20 cellular contexts compared by ENCODE assay signal in genomic region chrX:14934423-14934822, GRCh38.
"Had no signal": no experiment of that assay in that cellular context is flagged by ENCODE, and none has a peak within 500 bp of the region (broad histone marks: within the 10 kb centered on the region; RNA-seq: fewer than 3 reads in every experiment).

No MANE protein-coding gene starts in this region.

- FAIRE-seq: TTC549 had no signal

- H3K4me1 ChIP-seq: adrenal gland, lower lobe of right lung, parathyroid adenoma, vagina had no signal

- H3K27ac Mint-ChIP-seq: activated CD4-positive, alpha-beta memory T cell treated with anti-CD3 and anti-CD28 coated beads, Interleukin-2, amount 10 ng/mL, durations not matched to agents 7 days and 5 days; activated naive CD4-positive, alpha-beta T cell treated with anti-CD3 and anti-CD28 coated beads, Interleukin-2, amount 50 U/mL, for 24 hours; stimulated activated memory B cell treated with anti-CD40 and anti-IgM and Interleukin-4, amounts not matched to agents 10 μg/mL and 1 μg/mL and 100 μg/mL, for 72 hours; WTC11 had no signal

- H3K9me3 ChIP-seq: adrenal gland, lower lobe of right lung, tibial nerve, vagina had no signal

- H3K9ac ChIP-seq: parathyroid adenoma had no signal

- H3K36me3 Mint-ChIP-seq: activated naive CD4-positive, alpha-beta T cell treated with anti-CD3 and anti-CD28 coated beads, Interleukin-2, amount 50 U/mL, for 24 hours; stimulated activated memory B cell treated with anti-CD40 and anti-IgM and Interleukin-4, amounts not matched to agents 10 μg/mL and 1 μg/mL and 100 μg/mL, for 72 hours; WTC11 had no signal

- H3K36me3 ChIP-seq: adrenal gland, lower lobe of right lung, tibial nerve, vagina had no signal

- H3K27me3 ChIP-seq: tibial nerve, vagina had no signal

- H3K4me3 Mint-ChIP-seq: activated CD4-positive, alpha-beta memory T cell treated with anti-CD3 and anti-CD28 coated beads, Interleukin-2, amount 10 ng/mL, durations not matched to agents 7 days and 5 days; activated naive CD4-positive, alpha-beta T cell treated with anti-CD3 and anti-CD28 coated beads, Interleukin-2, amount 50 U/mL, for 24 hours; activated T-cell treated with anti-CD3 and anti-CD28 coated beads, Interleukin-2, amount 50 U/mL, for 4 hours; stimulated activated memory B cell treated with anti-CD40 and anti-IgM and Interleukin-4, amounts not matched to agents 10 μg/mL and 1 μg/mL and 100 μg/mL, for 72 hours; WTC11 had no signal

- H3K27ac ChIP-seq: adrenal gland, coronary artery, lower lobe of right lung, parathyroid adenoma, vagina had no signal

- DNase-seq: activated CD4-positive, alpha-beta memory T cell treated with anti-CD3 and anti-CD28 coated beads, Interleukin-2, amount 10 ng/mL, durations not matched to agents 7 days and 5 days; activated CD4-positive, alpha-beta T cell treated with anti-CD3 and anti-CD28 coated beads for 4 hours; activated effector memory CD4-positive, alpha-beta T cell treated with Interleukin-2 at 50 U/mL for 16 hours; activated T-cell treated with anti-CD3 and anti-CD28 coated beads, Interleukin-2, amount 50 U/mL, for 4 hours; adrenal gland; central memory CD4-positive, alpha-beta T cell; kidney glomerular epithelial cell; lower lobe of right lung; midbrain; stimulated activated CD4-positive, alpha-beta T cell treated with anti-CD3 and anti-CD28 coated beads, Interleukin-2, amount 100 ng/mL, for 48 hours; substantia nigra had no signal

- H3K4me1 Mint-ChIP-seq: activated naive CD4-positive, alpha-beta T cell treated with anti-CD3 and anti-CD28 coated beads, Interleukin-2, amount 50 U/mL, for 24 hours had no signal

- H3K27me3 Mint-ChIP-seq: activated CD4-positive, alpha-beta memory T cell treated with anti-CD3 and anti-CD28 coated beads, Interleukin-2, amount 10 ng/mL, durations not matched to agents 7 days and 5 days; activated naive CD4-positive, alpha-beta T cell treated with anti-CD3 and anti-CD28 coated beads, Interleukin-2, amount 50 U/mL, for 24 hours; stimulated activated memory B cell treated with anti-CD40 and anti-IgM and Interleukin-4, amounts not matched to agents 10 μg/mL and 1 μg/mL and 100 μg/mL, for 72 hours had no signal

- H2AFZ ChIP-seq: parathyroid adenoma had no signal

- ATAC-seq: activated T-cell treated with anti-CD3 and anti-CD28 coated beads, Interleukin-2, amount 50 U/mL, for 4 hours; esophagus mucosa; lower lobe of right lung; stimulated activated memory B cell treated with anti-CD40 and anti-IgM and Interleukin-4, amounts not matched to agents 10 μg/mL and 1 μg/mL and 100 μg/mL, for 72 hours; WTC11 had no signal

- H3K4me3 ChIP-seq: adrenal gland, coronary artery, lower lobe of right lung, tibial nerve, vagina had no signal

- H3K79me2 ChIP-seq: parathyroid adenoma had no signal

- H3K9me3 Mint-ChIP-seq: activated CD4-positive, alpha-beta memory T cell treated with anti-CD3 and anti-CD28 coated beads, Interleukin-2, amount 10 ng/mL, durations not matched to agents 7 days and 5 days; activated naive CD4-positive, alpha-beta T cell treated with anti-CD3 and anti-CD28 coated beads, Interleukin-2, amount 50 U/mL, for 24 hours; activated T-cell treated with anti-CD3 and anti-CD28 coated beads, Interleukin-2, amount 50 U/mL, for 4 hours; stimulated activated memory B cell treated with anti-CD40 and anti-IgM and Interleukin-4, amounts not matched to agents 10 μg/mL and 1 μg/mL and 100 μg/mL, for 72 hours; WTC11 had no signal
